ENCODE assay signal across 7 cellular contexts in the genomic region with DNA sequence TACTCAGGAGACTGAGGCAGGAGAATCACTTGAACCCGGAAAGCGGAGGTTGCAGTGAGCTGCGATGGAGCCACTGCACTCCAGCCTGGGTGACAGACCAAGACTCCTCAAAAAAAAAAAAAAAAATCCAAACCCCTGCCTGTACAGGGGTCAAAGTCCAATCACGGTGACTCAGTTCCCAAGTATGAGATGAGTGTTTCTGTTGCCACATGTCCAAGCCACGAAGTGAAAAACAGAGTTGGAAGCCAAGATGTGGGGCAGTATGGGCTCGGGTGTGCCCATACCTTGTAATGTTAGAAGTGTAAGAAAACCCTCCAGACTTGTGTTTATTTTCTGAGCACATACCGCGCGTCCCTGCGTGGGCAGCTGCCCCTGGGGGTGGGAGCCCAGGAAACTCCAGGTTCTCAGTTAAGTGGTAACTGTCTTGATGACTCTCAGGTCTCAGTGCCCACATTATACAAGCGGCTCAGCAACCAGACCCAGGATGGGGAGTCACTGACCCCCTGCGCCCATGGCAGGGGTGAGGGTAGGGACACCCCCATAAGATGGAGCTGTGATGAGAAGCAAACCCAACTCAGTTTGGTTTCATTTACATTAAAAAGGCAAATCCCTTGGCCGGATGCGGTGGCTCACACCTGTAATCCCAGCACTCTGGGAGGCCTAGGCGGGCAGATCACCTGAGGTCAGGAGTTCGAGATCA. TPM values are rescaled to one million over a fixed set of nuclear protein-coding genes. Genes with fewer than 3 reads are reported as not detected.
DNase-seq lines count a peak whose midpoint lies in the region; ATAC-seq and TF ChIP-seq lines count a peak whose summit lies in the region.

No MANE protein-coding gene starts in this region.

- H2AFZ ChIP-seq in GM23248, result no peak overlapping the region

- no peaks in the 10 kb centered on the region for H3K36me3 ChIP-seq in GM23248 (ENCODE audit: low read depth)

- H3K9ac ChIP-seq in GM23248, result peak overlapping the region; percentile 85

- no peaks in the 10 kb centered on the region for H4K20me1 ChIP-seq in GM23248 (ENCODE audit: insufficient read depth)

- no peaks in the 10 kb centered on the region for H3K27me3 Mint-ChIP-seq in mesothelial cell of epicardium (ENCODE audit: low read depth)

- H3K4me1 Mint-ChIP-seq in mesothelial cell of epicardium, result peaks cover 28% of the 10 kb centered on the region

- peak overlapping the region; percentile 51 for H3K4me3 ChIP-seq in GM23248
- no peak overlapping the region for H3K4me3 ChIP-seq in cardiac fibroblast (replicated peaks in 1 of 2; ENCODE audit: low read depth in 2 of 2, low read length in 2 of 2)

- peaks cover 33% of the 10 kb centered on the region for H3K4me1 ChIP-seq in GM23248 (ENCODE audit: insufficient read depth)

- 0 out of 2 replicates have a peak, but pooled peaks cover 5% of the 10 kb centered on the region for H3K79me2 ChIP-seq in GM23248 (ENCODE audit: insufficient read depth)

- ATAC-seq in SK-N-SH treated with all-trans-retinoic acid at 6 μM for 48 hours, result peak; percentile 48

- H3K4me3 Mint-ChIP-seq in mesothelial cell of epicardium, result no peak overlapping the region

- peaks cover 41% of the 10 kb centered on the region for H3F3A ChIP-seq in GM23248 (ENCODE audit: insufficient read depth)

- 17 to 18% methylated on average over 15 to 16 of the region's 16 CpGs for WGBS in GM23248 (ENCODE audit: low coverage in 1 of 2, low lambda C conversion rate in 2 of 2, missing lambda C conversion rate in 2 of 2), 2 experiments

- H3K27me3 ChIP-seq in GM23248 (replicated peaks; ENCODE audit: insufficient read depth), result no peaks in the 10 kb centered on the region

- H3K9me2 ChIP-seq in GM23248 (ENCODE audit: insufficient read depth), result no peaks in the 10 kb centered on the region

- TF ChIP-seq CTCF in cardiac fibroblast (IDR thresholded peaks at IDR 0.05; ENCODE audit: low read depth, low read length), result no peak
- no peak for TF ChIP-seq CTCF in mesothelial cell of epicardium (IDR thresholded peaks at IDR 0.05; ENCODE audit: unreplicated experiment)

- H3K9me3 Mint-ChIP-seq in mesothelial cell of epicardium, result no peaks in the 10 kb centered on the region

- peak overlapping the region; percentile 99 for H3K27ac ChIP-seq in GM23248
- peak overlapping the region; percentile 94 for H3K27ac ChIP-seq in substantia nigra (ENCODE audit: low read depth, low read length, poor library complexity, severe bottlenecking)

- DNase-seq in GM23248, result peak; percentile 98
- peak; percentile 99 to 100 for DNase-seq in cardiac fibroblast (ENCODE audit: low read depth in 2 of 2)
- no peak for DNase-seq in mesothelial cell of epicardium (ENCODE audit: low spot score in 2 of 2, unreplicated experiment in 2 of 2)
- DNase-seq in substantia nigra (lab: John Stamatoyannopoulos, UW), result no peak
- no peak for DNase-seq in RPMI8226
- DNase-seq in NCI-H748 (lab: John Stamatoyannopoulos, UW; ENCODE audit: unreplicated experiment), result no peak

- H3K36me3 Mint-ChIP-seq in mesothelial cell of epicardium, result no peaks in the 10 kb centered on the region

- H3K9me3 ChIP-seq in GM23248 (ENCODE audit: low read depth), result no peaks in the 10 kb centered on the region

- in situ Hi-C loops in GM23248 (cut with MboI), result no loop called here

- peak overlapping the region; percentile 64 for H3K4me2 ChIP-seq in GM23248 (ENCODE audit: unreplicated experiment)

- peak overlapping the region; percentile 92 for H3K27ac Mint-ChIP-seq in mesothelial cell of epicardium

TF ChIP-seq in SK-N-SH treated with all-trans-retinoic acid at 6 μM for 48 hours, 23 proteins besides CTCF, POLR2A, EP300 and RAD21:
- TF ChIP-seq ZFP30 (CRISPR knock-in tag; IDR thresholded peaks at IDR 0.05), result no peak
- TF ChIP-seq, protein P1, sequence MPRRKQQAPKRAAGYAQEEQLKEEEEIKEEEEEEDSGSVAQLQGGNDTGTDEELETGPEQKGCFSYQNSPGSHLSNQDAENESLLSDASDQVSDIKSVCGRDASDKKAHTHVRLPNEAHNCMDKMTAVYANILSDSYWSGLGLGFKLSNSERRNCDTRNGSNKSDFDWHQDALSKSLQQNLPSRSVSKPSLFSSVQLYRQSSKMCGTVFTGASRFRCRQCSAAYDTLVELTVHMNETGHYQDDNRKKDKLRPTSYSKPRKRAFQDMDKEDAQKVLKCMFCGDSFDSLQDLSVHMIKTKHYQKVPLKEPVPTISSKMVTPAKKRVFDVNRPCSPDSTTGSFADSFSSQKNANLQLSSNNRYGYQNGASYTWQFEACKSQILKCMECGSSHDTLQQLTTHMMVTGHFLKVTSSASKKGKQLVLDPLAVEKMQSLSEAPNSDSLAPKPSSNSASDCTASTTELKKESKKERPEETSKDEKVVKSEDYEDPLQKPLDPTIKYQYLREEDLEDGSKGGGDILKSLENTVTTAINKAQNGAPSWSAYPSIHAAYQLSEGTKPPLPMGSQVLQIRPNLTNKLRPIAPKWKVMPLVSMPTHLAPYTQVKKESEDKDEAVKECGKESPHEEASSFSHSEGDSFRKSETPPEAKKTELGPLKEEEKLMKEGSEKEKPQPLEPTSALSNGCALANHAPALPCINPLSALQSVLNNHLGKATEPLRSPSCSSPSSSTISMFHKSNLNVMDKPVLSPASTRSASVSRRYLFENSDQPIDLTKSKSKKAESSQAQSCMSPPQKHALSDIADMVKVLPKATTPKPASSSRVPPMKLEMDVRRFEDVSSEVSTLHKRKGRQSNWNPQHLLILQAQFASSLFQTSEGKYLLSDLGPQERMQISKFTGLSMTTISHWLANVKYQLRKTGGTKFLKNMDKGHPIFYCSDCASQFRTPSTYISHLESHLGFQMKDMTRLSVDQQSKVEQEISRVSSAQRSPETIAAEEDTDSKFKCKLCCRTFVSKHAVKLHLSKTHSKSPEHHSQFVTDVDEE (CRISPR knock-in tag; IDR thresholded peaks at IDR 0.05), result no peak
- no peak for TF ChIP-seq GLIS3 (CRISPR knock-in tag; IDR thresholded peaks at IDR 0.05)
- no peak for TF ChIP-seq TOX (CRISPR knock-in tag; IDR thresholded peaks at IDR 0.05; ENCODE audit: borderline replicate concordance)
- TF ChIP-seq ZNF8 (CRISPR knock-in tag; IDR thresholded peaks at IDR 0.05), result no peak
- TF ChIP-seq ISL1 (CRISPR knock-in tag; IDR thresholded peaks at IDR 0.05), result no peak

RNA-seq across cellular contexts. Expression of a gene that starts 1.2 kb away (rescaled TPM):
- total RNA-seq in GM23248 (2014; rRNA removed; shearing (Covaris generic)), result 298 and 323 TPM in 2 replicates
- 601 and 607 TPM in 2 replicates for polyA plus RNA-seq in GM23248 (2016; fragmentation: Nextera tagmentation; extraction: Ambion mirVana)
- 190 to 208 TPM (median 201 TPM) in 3 replicates for total RNA-seq in mesothelial cell of epicardium

RNA-seq across cellular contexts. Expression of a gene that starts 7.4 kb away (rescaled TPM):
- 172 and 233 TPM in 2 replicates for total RNA-seq in GM23248 (2014; rRNA removed; shearing (Covaris generic))
- polyA plus RNA-seq in GM23248 (2016; fragmentation: Nextera tagmentation; extraction: Ambion mirVana), result 336 and 347 TPM in 2 replicates
- total RNA-seq in mesothelial cell of epicardium, result 137 to 145 TPM (median 143 TPM) in 3 replicates

RNA-seq across cellular contexts. Expression of a gene that starts 35.6 kb away (rescaled TPM):
- 1.5 and 6.3 TPM in 2 replicates for total RNA-seq in GM23248 (2014; rRNA removed; shearing (Covaris generic))
- 3.2 and 3.5 TPM in 2 replicates for polyA plus RNA-seq in GM23248 (2016; fragmentation: Nextera tagmentation; extraction: Ambion mirVana)
- 2.4 to 3.8 TPM (median 3.2 TPM) in 3 replicates for total RNA-seq in mesothelial cell of epicardium

Comparison
In these comparisons a context has a peak if more than half of its experiments do, and no peak if none do; other contexts are left out.
1. DNase-seq: peak in GM23248 (single experiment) and cardiac fibroblast (2 of 2); none in mesothelial cell of epicardium (0 of 2), substantia nigra (0 of 49), RPMI8226 (single experiment) and NCI-H748 (single experiment).